ENCODE assay signal across 9 cellular contexts in the genomic region with DNA sequence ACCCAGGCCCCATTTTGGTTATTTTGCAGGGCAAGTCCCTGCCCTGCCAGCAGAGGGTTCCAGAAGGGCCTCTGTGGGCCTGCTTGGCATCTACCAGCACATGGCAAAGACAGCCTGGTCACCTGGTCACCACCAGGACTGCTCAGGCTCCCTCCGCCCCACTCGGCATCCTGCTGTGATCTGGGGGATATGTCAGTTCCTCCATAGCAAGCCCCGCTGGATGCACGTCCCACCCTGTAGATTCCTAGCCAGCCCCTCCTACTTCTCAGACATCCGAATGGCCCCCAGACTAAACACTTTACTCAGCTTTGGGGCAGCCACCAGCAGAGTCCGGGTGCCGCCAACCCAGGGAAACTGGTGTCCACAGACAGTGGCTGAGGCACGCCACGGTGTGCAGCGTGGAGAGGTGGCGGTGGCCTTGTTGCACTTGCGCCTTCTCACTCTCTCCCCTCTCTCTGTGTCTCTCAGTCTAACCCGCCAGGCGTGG. TPM values are rescaled to one million over a fixed set of nuclear protein-coding genes. Genes with fewer than 3 reads are reported as not detected.
DNase-seq lines count a peak whose midpoint lies in the region; ATAC-seq and TF ChIP-seq lines count a peak whose summit lies in the region.
"Had no signal": no experiment of that assay in that cellular context is flagged by ENCODE, and none has a peak within 500 bp of the region (broad histone marks: within the 10 kb centered on the region; RNA-seq: fewer than 3 reads in every experiment).

No MANE protein-coding gene starts in this region.

- H3K9me3 Mint-ChIP-seq in activated CD4-positive, alpha-beta T cell treated with anti-CD3 and anti-CD28 coated beads, Interleukin-2, amount 10 ng/mL, durations not matched to agents 24 days and 14 days, result no peaks in the 10 kb centered on the region
- H3K9me3 Mint-ChIP-seq in stimulated activated naive CD8-positive, alpha-beta T cell treated with anti-CD3 and anti-CD28 coated beads, Interleukin-15, amount 100 ng/mL, for 72 hours, result no peaks in the 10 kb centered on the region
- no peaks in the 10 kb centered on the region for H3K9me3 Mint-ChIP-seq in glutamatergic neuron (ENCODE audit: unreplicated experiment)

- H3K4me1 ChIP-seq in effector memory CD4-positive, alpha-beta T cell (ENCODE audit: control insufficient read depth, insufficient read depth, low read length, poor library complexity, severe bottlenecking), result peaks cover 13% of the 10 kb centered on the region

- no peaks in the 10 kb centered on the region for H3K27me3 Mint-ChIP-seq in activated CD4-positive, alpha-beta T cell treated with anti-CD3 and anti-CD28 coated beads, Interleukin-2, amount 10 ng/mL, durations not matched to agents 24 days and 14 days
- no peaks in the 10 kb centered on the region for H3K27me3 Mint-ChIP-seq in stimulated activated naive CD8-positive, alpha-beta T cell treated with anti-CD3 and anti-CD28 coated beads, Interleukin-15, amount 100 ng/mL, for 72 hours
- H3K27me3 Mint-ChIP-seq in glutamatergic neuron (ENCODE audit: unreplicated experiment), result peaks cover 3% of the 10 kb centered on the region

- TF ChIP-seq CTCF in glutamatergic neuron (IDR thresholded peaks at IDR 0.05; ENCODE audit: partially characterized antibody, unreplicated experiment), result no peak

- peaks cover 21% of the 10 kb centered on the region for H3K4me1 Mint-ChIP-seq in activated CD4-positive, alpha-beta T cell treated with anti-CD3 and anti-CD28 coated beads, Interleukin-2, amount 10 ng/mL, durations not matched to agents 24 days and 14 days
- H3K4me1 Mint-ChIP-seq in stimulated activated naive CD8-positive, alpha-beta T cell treated with anti-CD3 and anti-CD28 coated beads, Interleukin-15, amount 100 ng/mL, for 72 hours, result peaks cover 23% of the 10 kb centered on the region
- peaks cover 2% of the 10 kb centered on the region for H3K4me1 Mint-ChIP-seq in glutamatergic neuron (ENCODE audit: low read depth, unreplicated experiment)

- H3K4me3 ChIP-seq in effector memory CD4-positive, alpha-beta T cell (ENCODE audit: insufficient read depth, low read depth, low read length, poor library complexity, severe bottlenecking), result peak overlapping the region; percentile 42
- H3K4me3 ChIP-seq: lung had no signal

- intact Hi-C loops in activated CD4-positive, alpha-beta T cell treated with anti-CD3 and anti-CD28 coated beads, Interleukin-2, amount 10 ng/mL, durations not matched to agents 24 days and 14 days (cut with micrococcal nuclease), result no loop called here

- peak overlapping the region; percentile 98 for H3K27ac Mint-ChIP-seq in activated CD4-positive, alpha-beta T cell treated with anti-CD3 and anti-CD28 coated beads, Interleukin-2, amount 10 ng/mL, durations not matched to agents 24 days and 14 days
- H3K27ac Mint-ChIP-seq in stimulated activated naive CD8-positive, alpha-beta T cell treated with anti-CD3 and anti-CD28 coated beads, Interleukin-15, amount 100 ng/mL, for 72 hours, result peak overlapping the region; percentile 95
- no peak overlapping the region for H3K27ac Mint-ChIP-seq in glutamatergic neuron (ENCODE audit: unreplicated experiment)

- H3K36me3 Mint-ChIP-seq in activated CD4-positive, alpha-beta T cell treated with anti-CD3 and anti-CD28 coated beads, Interleukin-2, amount 10 ng/mL, durations not matched to agents 24 days and 14 days (ENCODE audit: low read depth), result peaks cover 44% of the 10 kb centered on the region
- H3K36me3 Mint-ChIP-seq in glutamatergic neuron (ENCODE audit: unreplicated experiment), result no peaks in the 10 kb centered on the region

- H3K27me3 ChIP-seq in effector memory CD4-positive, alpha-beta T cell (replicated peaks; ENCODE audit: control insufficient read depth, insufficient read depth, low read length, poor library complexity, severe bottlenecking), result no peaks in the 10 kb centered on the region

- H3K36me3 ChIP-seq in effector memory CD4-positive, alpha-beta T cell (ENCODE audit: control insufficient read depth, insufficient read depth, low read length), result peaks cover 22% of the 10 kb centered on the region

- peak; percentile 29 for ATAC-seq in stimulated activated naive CD8-positive, alpha-beta T cell treated with anti-CD3 and anti-CD28 coated beads, Interleukin-15, amount 100 ng/mL, for 72 hours
- ATAC-seq in HG02763 (IDR thresholded peaks at IDR 0.05; ENCODE audit: unreplicated experiment), result no peak

- no peaks in the 10 kb centered on the region for H3K9me3 ChIP-seq in effector memory CD4-positive, alpha-beta T cell (ENCODE audit: control insufficient read depth, low read length)

- peak overlapping the region; percentile 73 for H3K27ac ChIP-seq in effector memory CD4-positive, alpha-beta T cell (ENCODE audit: insufficient read depth, low read length, poor library complexity, severe bottlenecking)

- H3K4me3 Mint-ChIP-seq in activated CD4-positive, alpha-beta T cell treated with anti-CD3 and anti-CD28 coated beads, Interleukin-2, amount 10 ng/mL, durations not matched to agents 24 days and 14 days, result peak overlapping the region; percentile 89
- peak overlapping the region; percentile 87 to 90 for H3K4me3 Mint-ChIP-seq in stimulated activated naive CD8-positive, alpha-beta T cell treated with anti-CD3 and anti-CD28 coated beads, Interleukin-15, amount 100 ng/mL, for 72 hours
- no peak overlapping the region for H3K4me3 Mint-ChIP-seq in glutamatergic neuron (ENCODE audit: unreplicated experiment)

- DNase-seq in activated T-cell treated with anti-CD3 and anti-CD28 coated beads for 24 hours (ENCODE audit: low read depth) (peak; percentile 12), activated T-cell treated with anti-CD3 and anti-CD28 coated beads for 4 hours (no peak), glutamatergic neuron (no peak), DMS 273 treated with DMSO at 0.1 percent for 48 hours (lab: John Stamatoyannopoulos, UW) (no peak)
- DNase-seq in activated CD4-positive, alpha-beta T cell treated with anti-CD3 and anti-CD28 coated beads, Interleukin-2, amount 10 ng/mL, durations not matched to agents 24 days and 14 days, result peak; percentile 72
- DNase-seq in effector memory CD4-positive, alpha-beta T cell, result no peak
- DNase-seq in stimulated activated naive CD8-positive, alpha-beta T cell treated with anti-CD3 and anti-CD28 coated beads, Interleukin-15, amount 100 ng/mL, for 72 hours, result peak; percentile 33 to 44

RNA-seq across cellular contexts. Expression of gene USE1, which starts 31.8 kb away (rescaled TPM):
- total RNA-seq in activated CD4-positive, alpha-beta T cell treated with anti-CD3 and anti-CD28 coated beads, Interleukin-2, amount 10 ng/mL, durations not matched to agents 24 days and 14 days, result 29.8 and 31.3 TPM in 2 replicates
- 14.9 TPM for total RNA-seq in glutamatergic neuron (ENCODE audit: unreplicated experiment)

RNA-seq across cellular contexts. Expression of gene OCEL1, which starts 42.7 kb away (rescaled TPM):
- total RNA-seq in activated CD4-positive, alpha-beta T cell treated with anti-CD3 and anti-CD28 coated beads, Interleukin-2, amount 10 ng/mL, durations not matched to agents 24 days and 14 days, result 17.8 and 23.0 TPM in 2 replicates
- 23.4 TPM for total RNA-seq in glutamatergic neuron (ENCODE audit: unreplicated experiment)

Comparison
In these comparisons a context has a peak if more than half of its experiments do, and no peak if none do; other contexts are left out.
1. DNase-seq: peak in activated T-cell treated with anti-CD3 and anti-CD28 coated beads for 24 hours (single experiment), activated CD4-positive, alpha-beta T cell treated with anti-CD3 and anti-CD28 coated beads, Interleukin-2, amount 10 ng/mL, durations not matched to agents 24 days and 14 days (single experiment) and stimulated activated naive CD8-positive, alpha-beta T cell treated with anti-CD3 and anti-CD28 coated beads, Interleukin-15, amount 100 ng/mL, for 72 hours (2 of 2); none in activated T-cell treated with anti-CD3 and anti-CD28 coated beads for 4 hours (single experiment), effector memory CD4-positive, alpha-beta T cell (0 of 3), glutamatergic neuron (single experiment) and DMS 273 treated with DMSO at 0.1 percent for 48 hours (single experiment).